15 cellular contexts compared by ENCODE assay signal in genomic region chr4:108303488-108304177, GRCh38.
DNase-seq lines count a peak whose midpoint lies in the region; TF ChIP-seq lines count a peak whose summit lies in the region.
"Had no signal": no experiment of that assay in that cellular context is flagged by ENCODE, and none has a peak within 500 bp of the region (broad histone marks: within the 10 kb centered on the region; RNA-seq: fewer than 3 reads in every experiment).

No MANE protein-coding gene starts in this region.

- DNase-seq in A172 (ENCODE audit: low spot score) (peak; percentile 10), SJCRH30 (peak; percentile 47 to 70), glomerular visceral epithelial cell (ENCODE audit: extremely low spot score) (peak; percentile 25), SIG-M5 (lab: John Stamatoyannopoulos, UW) (no peak), hippocampal formation (lab: John Stamatoyannopoulos, UW) (no peak), AG20443 (ENCODE audit: low spot score) (no peak), NCI-H1048 (lab: John Stamatoyannopoulos, UW) (no peak)
- DNase-seq: activated effector memory CD4-positive, alpha-beta T cell treated with Interleukin-2 at 50 U/mL for 16 hours; dorsolateral prefrontal cortex; NCI-H1092; NCI-H2171 treated with DMSO at 0.1 percent for 48 hours; nephron progenitor cell; stimulated activated CD4-positive, alpha-beta T cell treated with anti-CD3 and anti-CD28 coated beads, Interleukin-2, amount 100 ng/mL, for 24 hours had no signal

- H3K27ac ChIP-seq in HEK293 (ENCODE audit: extremely low read depth, low read depth, low read length), result no peak overlapping the region
- no peak overlapping the region for H3K27ac ChIP-seq in SJCRH30
- H3K27ac ChIP-seq: A549, dorsolateral prefrontal cortex had no signal

- POLR2A ChIA-PET in HEK293 (lab: Yijun Ruan, JAX), result interaction anchor here (0.6 kb wide), 2 partner anchors 135 to 1734 kb away, joined by 4 read pairs; partner anchors contain the start of gene LEF1

- H3K9me3 ChIP-seq in HEK293 (ENCODE audit: control insufficient read depth, insufficient read depth, low read depth, low read length) (no peaks in the 10 kb centered on the region), SJCRH30 (replicated peaks) (no peaks in the 10 kb centered on the region)
- H3K9me3 ChIP-seq: A549 had no signal

- H3K36me3 ChIP-seq in HEK293 (ENCODE audit: control insufficient read depth in 2 of 2, insufficient read depth in 1 of 2, low read length in 2 of 2), result no peaks in the 10 kb centered on the region
- H3K36me3 ChIP-seq in SJCRH30, result no peaks in the 10 kb centered on the region

- TF ChIP-seq CTCF in HEK293 (tag by site-specific recombination; IDR thresholded peaks at IDR 0.05), result no peak

- H3K4me3 ChIP-seq in HEK293 (ENCODE audit: low read depth, low read length) (no peak overlapping the region), SJCRH30 (no peak overlapping the region)
- H3K4me3 ChIP-seq: A549, dorsolateral prefrontal cortex had no signal

- H3K27me3 ChIP-seq in SJCRH30, result no peaks in the 10 kb centered on the region

- H3K4me1 ChIP-seq in HEK293 (ENCODE audit: control insufficient read depth, insufficient read depth, low read length) (peaks cover 4% of the 10 kb centered on the region), SJCRH30 (peaks cover 9% of the 10 kb centered on the region)
- H3K4me1 ChIP-seq: A549 had no signal

- CTCF ChIA-PET in HEK293 (lab: Yijun Ruan, JAX), result interaction anchor here (0.7 kb wide), 1 partner anchor 81 kb away, joined by 3 read pairs; no protein-coding TSS in a partner anchor

TF ChIP-seq in HEK293, 187 proteins besides CTCF, POLR2A, EP300 and RAD21 (continues in another document):
- TF ChIP-seq SCRT1 (tag by site-specific recombination; IDR thresholded peaks at IDR 0.05; ENCODE audit: borderline replicate concordance) (0 out of 2 replicates have a peak, but pooled peaks have one; percentile 14), ZNF629 (tag by site-specific recombination; IDR thresholded peaks at IDR 0.05) (peak; percentile 38), ZNF175 (tag by site-specific recombination; IDR thresholded peaks at IDR 0.05) (no peak), PRDM1 (tag by site-specific recombination; IDR thresholded peaks at IDR 0.05) (peak; percentile 71), KLF17 (tag by site-specific recombination; IDR thresholded peaks at IDR 0.05) (no peak), ZNF529 (tag by site-specific recombination; IDR thresholded peaks at IDR 0.05; ENCODE audit: insufficient replicate concordance) (no peak), ZNF473 (tag by site-specific recombination; IDR thresholded peaks at IDR 0.05) (no peak), ZNF404 (tag by site-specific recombination; IDR thresholded peaks at IDR 0.05) (no peak), SP7 (tag by site-specific recombination; IDR thresholded peaks at IDR 0.05) (peak; percentile 83), ZNF518A (tag by site-specific recombination; conservative IDR thresholded peaks at IDR 0.05; ENCODE audit: low read depth) (0 out of 2 replicates have a peak, but pooled peaks have one; percentile 18), GLI2 (tag by site-specific recombination; IDR thresholded peaks at IDR 0.05; ENCODE audit: borderline replicate concordance, low read depth) (no peak), ZNF621 (tag by site-specific recombination; IDR thresholded peaks at IDR 0.05) (no peak), ZNF221 (tag by site-specific recombination; IDR thresholded peaks at IDR 0.05; ENCODE audit: borderline replicate concordance) (no peak), ZNF449 (tag by site-specific recombination; IDR thresholded peaks at IDR 0.05) (peak; percentile 95), KLF1 (tag by site-specific recombination; IDR thresholded peaks at IDR 0.05) (0 out of 2 replicates have a peak, but pooled peaks have one; percentile 36), ZEB2 (tag by site-specific recombination; IDR thresholded peaks at IDR 0.05) (no peak), PRDM6 (tag by site-specific recombination; IDR thresholded peaks at IDR 0.05) (peak; percentile 96), ZNF548 (tag by site-specific recombination; IDR thresholded peaks at IDR 0.05) (no peak), KLF8 (tag by site-specific recombination; IDR thresholded peaks at IDR 0.05) (0 out of 2 replicates have a peak, but pooled peaks have one; percentile 22), ZNF366 (tag by site-specific recombination; conservative IDR thresholded peaks at IDR 0.05) (peak; percentile 47; the same call in 1 of the 2 replicates), ZNF660 (tag by site-specific recombination; IDR thresholded peaks at IDR 0.05) (0 out of 2 replicates have a peak, but pooled peaks have one; percentile 25)

Comparison
In these comparisons a context has a peak if more than half of its experiments do, and no peak if none do; other contexts are left out.
1. DNase-seq: peak in A172 (single experiment), SJCRH30 (2 of 2) and glomerular visceral epithelial cell (single experiment); none in SIG-M5 (single experiment), hippocampal formation (0 of 2), AG20443 (single experiment) and NCI-H1048 (single experiment).